Comparison of ENCODE assay signal across 11 cellular contexts in genomic region chr14:100673085-100673806, GRCh38. TPM values are rescaled to one million over a fixed set of nuclear protein-coding genes. Genes with fewer than 3 reads are reported as not detected.
DNase-seq lines count a peak whose midpoint lies in the region; ATAC-seq, FAIRE-seq and TF ChIP-seq lines count a peak whose summit lies in the region.
"Had no signal": no experiment of that assay in that cellular context is flagged by ENCODE, and none has a peak within 500 bp of the region (broad histone marks: within the 10 kb centered on the region; RNA-seq: fewer than 3 reads in every experiment).

No MANE protein-coding gene starts in this region.

- H3K9me3 ChIP-seq in SK-N-SH, result no peaks in the 10 kb centered on the region
- no peaks in the 10 kb centered on the region for H3K9me3 ChIP-seq in stomach

- peak; percentile 75 for DNase-seq in SK-N-SH
- peak; percentile 50 for DNase-seq in NCI-H2227 treated with DMSO at 0.1 percent for 48 hours (lab: John Stamatoyannopoulos, UW)
- peak; percentile 55 to 81 for DNase-seq in erythroblast (lab: John Stamatoyannopoulos, UW)
- peak; percentile 81 for DNase-seq in stomach
- no peak for DNase-seq in NOMO-1 treated with dmso at 0.1 percent for 144 hours (lab: John Stamatoyannopoulos, UW; ENCODE audit: unreplicated experiment)
- DNase-seq in GM12892 (ENCODE audit: insufficient read length), result no peak
- DNase-seq: activated naive CD4-positive, alpha-beta T cell treated with anti-CD3 and anti-CD28 coated beads, Interleukin-2, amount 10 ng/mL, durations not matched to agents 7 days and 5 days had no signal

- TF ChIP-seq POLR2A in erythroblast (IDR thresholded peaks at IDR 0.05; ENCODE audit: low read length) (no peak), stomach (IDR thresholded peaks at IDR 0.05) (no peak), GM12892 (IDR thresholded peaks at IDR 0.05; ENCODE audit: low read depth, low read length) (no peak)

- WGBS in SK-N-SH (ENCODE audit: low lambda C conversion rate), result 61% methylated on average over 15 of the region's 22 CpGs
- 26 to 44% (median 28%) methylated on average over 17 to 22 of the region's 22 CpGs for WGBS in stomach, 5 donors

- CTCF ChIA-PET in SK-N-SH (lab: Yijun Ruan, JAX), result interaction anchor here (0.6 to 4.2 kb wide), 16 partner anchors 11 to 956 kb away, joined by 3 to 41 read pairs (median 4); no protein-coding TSS in a partner anchor

- H4K20me1 ChIP-seq in SK-N-SH (ENCODE audit: insufficient read depth), result no peaks in the 10 kb centered on the region

- no peaks in the 10 kb centered on the region for H3K79me2 ChIP-seq in SK-N-SH (ENCODE audit: insufficient read depth)

- no peaks in the 10 kb centered on the region for H3K27me3 ChIP-seq in SK-N-SH (ENCODE audit: insufficient read depth)
- peaks cover 0 to 43% (median 0%) of the 10 kb centered on the region in 3 donors for H3K27me3 ChIP-seq in stomach

- H2AFZ ChIP-seq in SK-N-SH (ENCODE audit: low read depth), result no peak overlapping the region

- POLR2A ChIA-PET in SK-N-SH (lab: Yijun Ruan, JAX), result interaction anchor here (0.6 to 3.6 kb wide), 17 partner anchors 9 to 232 kb away, joined by 3 to 36 read pairs (median 4); partner anchors contain the start of gene RTL1

- peak overlapping the region in 1 of 2 experiments; percentile 99; a peak in 2 of 4 replicates for H3K27ac ChIP-seq in SK-N-SH (ENCODE audit: low read depth in 2 of 2, low read length in 1 of 2)
- H3K27ac ChIP-seq in stomach, result peak overlapping the region in 1 of 5 donors; percentile 8

- no peaks in the 10 kb centered on the region for H3K9me2 ChIP-seq in SK-N-SH

- peak; percentile 18; the same call in 1 of the 2 replicates for TF ChIP-seq RAD21 in SK-N-SH (IDR thresholded peaks at IDR 0.05; ENCODE audit: low read length)

- intact Hi-C loops in stomach (cut with DNase I; ENCODE audit: low total_unique reads), result no loop called here

- FAIRE-seq in GM12892 (lab: Jason Lieb, UNC), result no peak
- FAIRE-seq: A204.1 had no signal

- H3K4me3 ChIP-seq in SK-N-SH (ENCODE audit: low read depth in 2 of 2, low read length in 1 of 2) (no peak overlapping the region), stomach (no peak overlapping the region)

- peak in 1 of 2 experiments; percentile 54; a peak in 1 of 4 replicates for TF ChIP-seq EP300 in SK-N-SH (IDR thresholded peaks at IDR 0.05; ENCODE audit: borderline replicate concordance in 1 of 2, low read depth in 1 of 2, low read length in 1 of 2)
- no peak for TF ChIP-seq EP300 in stomach (IDR thresholded peaks at IDR 0.05)

- peaks cover 0 to 91% of the 10 kb centered on the region in 2 experiments; a peak in 2 of 4 replicates for H3K4me1 ChIP-seq in SK-N-SH (ENCODE audit: control insufficient read depth in 1 of 2, insufficient read depth in 2 of 2, low read depth in 1 of 2, low read length in 1 of 2)
- H3K4me1 ChIP-seq in stomach, result peaks cover 34 to 63% (median 58%) of the 10 kb centered on the region in 4 donors

- ATAC-seq in SK-N-SH treated with all-trans-retinoic acid at 6 μM for 48 hours (no peak), HG02870 (IDR thresholded peaks at IDR 0.05; ENCODE audit: unreplicated experiment) (no peak)

- no peak overlapping the region for H3K4me2 ChIP-seq in SK-N-SH

- H3K36me3 ChIP-seq in SK-N-SH (replicated peaks in 1 of 2; ENCODE audit: control insufficient read depth in 1 of 2, insufficient read depth in 2 of 2, low read length in 1 of 2) (no peaks in the 10 kb centered on the region), stomach (no peaks in the 10 kb centered on the region)

- TF ChIP-seq CTCF in SK-N-SH (IDR thresholded peaks at IDR 0.05), result no peak
- no peak for TF ChIP-seq CTCF in stomach (IDR thresholded peaks at IDR 0.05)

- no peaks in the 10 kb centered on the region for H3F3A ChIP-seq in SK-N-SH (replicated peaks; ENCODE audit: insufficient read depth)

- H3K9ac ChIP-seq in SK-N-SH, result no peak overlapping the region

TF ChIP-seq in SK-N-SH, 30 proteins besides CTCF, POLR2A, EP300 and RAD21 (continues in another document):
- TF ChIP-seq ELF1 (IDR thresholded peaks at IDR 0.05), result no peak
- TF ChIP-seq TEAD4 (IDR thresholded peaks at IDR 0.05; ENCODE audit: borderline replicate concordance, insufficient read depth), result no peak
- TF ChIP-seq, protein P1, sequence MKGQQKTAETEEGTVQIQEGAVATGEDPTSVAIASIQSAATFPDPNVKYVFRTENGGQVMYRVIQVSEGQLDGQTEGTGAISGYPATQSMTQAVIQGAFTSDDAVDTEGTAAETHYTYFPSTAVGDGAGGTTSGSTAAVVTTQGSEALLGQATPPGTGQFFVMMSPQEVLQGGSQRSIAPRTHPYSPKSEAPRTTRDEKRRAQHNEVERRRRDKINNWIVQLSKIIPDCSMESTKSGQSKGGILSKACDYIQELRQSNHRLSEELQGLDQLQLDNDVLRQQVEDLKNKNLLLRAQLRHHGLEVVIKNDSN (IDR thresholded peaks at IDR 0.05; ENCODE audit: borderline replicate concordance, low read depth), result no peak
- no peak for TF ChIP-seq RXRA (IDR thresholded peaks at IDR 0.05; ENCODE audit: borderline replicate concordance, low read depth)
- TF ChIP-seq GABPA (IDR thresholded peaks at IDR 0.05; ENCODE audit: low read depth), result no peak
- no peak for TF ChIP-seq FOXJ3 (CRISPR knock-in tag; IDR thresholded peaks at IDR 0.05)
- TF ChIP-seq CHD2 (IDR thresholded peaks at IDR 0.05; ENCODE audit: low read length, partially characterized antibody), result peak; percentile 71
- no peak for TF ChIP-seq IRF3 (IDR thresholded peaks at IDR 0.05; ENCODE audit: low read depth, low read length)
- peak; percentile 53; the same call in 1 of the 2 replicates for TF ChIP-seq GATA2 (CRISPR knock-in tag; IDR thresholded peaks at IDR 0.05)
- peak; percentile 68 for TF ChIP-seq MXI1 (IDR thresholded peaks at IDR 0.05; ENCODE audit: low read depth, low read length)
- TF ChIP-seq SIN3A (IDR thresholded peaks at IDR 0.05; ENCODE audit: borderline replicate concordance, low read depth, low read length), result no peak

TF ChIP-seq in SK-N-SH treated with all-trans-retinoic acid at 6 μM for 48 hours, 23 proteins besides CTCF, POLR2A, EP300 and RAD21 (continues in another document):
- TF ChIP-seq SNAI2 (CRISPR knock-in tag; IDR thresholded peaks at IDR 0.05), result no peak
- TF ChIP-seq ARNTL (CRISPR knock-in tag; IDR thresholded peaks at IDR 0.05; ENCODE audit: borderline replicate concordance, low read depth), result no peak
- TF ChIP-seq, protein P2, sequence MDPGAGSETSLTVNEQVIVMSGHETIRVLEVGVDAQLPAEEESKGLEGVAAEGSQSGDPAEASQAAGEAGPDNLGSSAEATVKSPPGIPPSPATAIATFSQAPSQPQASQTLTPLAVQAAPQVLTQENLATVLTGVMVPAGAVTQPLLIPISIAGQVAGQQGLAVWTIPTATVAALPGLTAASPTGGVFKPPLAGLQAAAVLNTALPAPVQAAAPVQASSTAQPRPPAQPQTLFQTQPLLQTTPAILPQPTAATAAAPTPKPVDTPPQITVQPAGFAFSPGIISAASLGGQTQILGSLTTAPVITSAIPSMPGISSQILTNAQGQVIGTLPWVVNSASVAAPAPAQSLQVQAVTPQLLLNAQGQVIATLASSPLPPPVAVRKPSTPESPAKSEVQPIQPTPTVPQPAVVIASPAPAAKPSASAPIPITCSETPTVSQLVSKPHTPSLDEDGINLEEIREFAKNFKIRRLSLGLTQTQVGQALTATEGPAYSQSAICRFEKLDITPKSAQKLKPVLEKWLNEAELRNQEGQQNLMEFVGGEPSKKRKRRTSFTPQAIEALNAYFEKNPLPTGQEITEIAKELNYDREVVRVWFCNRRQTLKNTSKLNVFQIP (CRISPR knock-in tag; IDR thresholded peaks at IDR 0.05; ENCODE audit: borderline replicate concordance, low read depth), result no peak
- no peak for TF ChIP-seq TOX (CRISPR knock-in tag; IDR thresholded peaks at IDR 0.05; ENCODE audit: borderline replicate concordance)
- TF ChIP-seq ZNF565 (CRISPR knock-in tag; conservative IDR thresholded peaks at IDR 0.05; ENCODE audit: low read depth), result no peak
- TF ChIP-seq PPARA (CRISPR knock-in tag; IDR thresholded peaks at IDR 0.05; ENCODE audit: borderline replicate concordance), result no peak
- TF ChIP-seq, protein P3, sequence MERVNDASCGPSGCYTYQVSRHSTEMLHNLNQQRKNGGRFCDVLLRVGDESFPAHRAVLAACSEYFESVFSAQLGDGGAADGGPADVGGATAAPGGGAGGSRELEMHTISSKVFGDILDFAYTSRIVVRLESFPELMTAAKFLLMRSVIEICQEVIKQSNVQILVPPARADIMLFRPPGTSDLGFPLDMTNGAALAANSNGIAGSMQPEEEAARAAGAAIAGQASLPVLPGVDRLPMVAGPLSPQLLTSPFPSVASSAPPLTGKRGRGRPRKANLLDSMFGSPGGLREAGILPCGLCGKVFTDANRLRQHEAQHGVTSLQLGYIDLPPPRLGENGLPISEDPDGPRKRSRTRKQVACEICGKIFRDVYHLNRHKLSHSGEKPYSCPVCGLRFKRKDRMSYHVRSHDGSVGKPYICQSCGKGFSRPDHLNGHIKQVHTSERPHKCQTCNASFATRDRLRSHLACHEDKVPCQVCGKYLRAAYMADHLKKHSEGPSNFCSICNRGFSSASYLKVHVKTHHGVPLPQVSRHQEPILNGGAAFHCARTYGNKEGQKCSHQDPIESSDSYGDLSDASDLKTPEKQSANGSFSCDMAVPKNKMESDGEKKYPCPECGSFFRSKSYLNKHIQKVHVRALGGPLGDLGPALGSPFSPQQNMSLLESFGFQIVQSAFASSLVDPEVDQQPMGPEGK (CRISPR knock-in tag; IDR thresholded peaks at IDR 0.05; ENCODE audit: borderline replicate concordance), result no peak
- TF ChIP-seq BACH2 (CRISPR knock-in tag; IDR thresholded peaks at IDR 0.05; ENCODE audit: borderline replicate concordance), result no peak
- TF ChIP-seq ZFP3 (CRISPR knock-in tag; IDR thresholded peaks at IDR 0.05), result no peak
- TF ChIP-seq ESRRG (CRISPR knock-in tag; IDR thresholded peaks at IDR 0.05), result no peak
- no peak for TF ChIP-seq GLIS3 (CRISPR knock-in tag; IDR thresholded peaks at IDR 0.05)
- TF ChIP-seq ISL1 (CRISPR knock-in tag; IDR thresholded peaks at IDR 0.05), result no peak
- TF ChIP-seq CREB5 (CRISPR knock-in tag; IDR thresholded peaks at IDR 0.05; ENCODE audit: low read depth), result no peak

RNA-seq across cellular contexts. Expression of gene DLK1, which starts 53.4 kb away (rescaled TPM):
- 1.2 and 1.7 TPM in 2 replicates for polyA plus RNA-seq in SK-N-SH (2012; rRNA removed)
- polyA plus RNA-seq in SK-N-SH (2012; cell fraction: cytosol; rRNA removed), result 1.7 and 2.8 TPM in 2 replicates
- 0.73 and 0.87 TPM in 2 replicates for polyA plus RNA-seq in SK-N-SH (2012; cell fraction: nucleus; rRNA removed)
- total RNA-seq in stomach, result 10 to 100 TPM in 1 of 5 donors, not detected in 4; 24.6 TPM
- 1 to 10 TPM in 1 of 3 donors, under 1 TPM in 2; 0.05 to 6.7 (median 0.19) TPM for polyA plus RNA-seq in stomach
- not detected for polyA plus RNA-seq in GM12892 (2012; ENCODE audit: missing spikeins)
- total RNA-seq: kidney epithelial cell had no signal

Comparison
In these comparisons a context has a peak if more than half of its experiments do, and no peak if none do; other contexts are left out.
1. DNase-seq: peak in SK-N-SH (single experiment), NCI-H2227 treated with DMSO at 0.1 percent for 48 hours (single experiment), erythroblast (2 of 2) and stomach (single experiment); none in NOMO-1 treated with dmso at 0.1 percent for 144 hours (single experiment) and GM12892 (single experiment).